In the genomic region with DNA sequence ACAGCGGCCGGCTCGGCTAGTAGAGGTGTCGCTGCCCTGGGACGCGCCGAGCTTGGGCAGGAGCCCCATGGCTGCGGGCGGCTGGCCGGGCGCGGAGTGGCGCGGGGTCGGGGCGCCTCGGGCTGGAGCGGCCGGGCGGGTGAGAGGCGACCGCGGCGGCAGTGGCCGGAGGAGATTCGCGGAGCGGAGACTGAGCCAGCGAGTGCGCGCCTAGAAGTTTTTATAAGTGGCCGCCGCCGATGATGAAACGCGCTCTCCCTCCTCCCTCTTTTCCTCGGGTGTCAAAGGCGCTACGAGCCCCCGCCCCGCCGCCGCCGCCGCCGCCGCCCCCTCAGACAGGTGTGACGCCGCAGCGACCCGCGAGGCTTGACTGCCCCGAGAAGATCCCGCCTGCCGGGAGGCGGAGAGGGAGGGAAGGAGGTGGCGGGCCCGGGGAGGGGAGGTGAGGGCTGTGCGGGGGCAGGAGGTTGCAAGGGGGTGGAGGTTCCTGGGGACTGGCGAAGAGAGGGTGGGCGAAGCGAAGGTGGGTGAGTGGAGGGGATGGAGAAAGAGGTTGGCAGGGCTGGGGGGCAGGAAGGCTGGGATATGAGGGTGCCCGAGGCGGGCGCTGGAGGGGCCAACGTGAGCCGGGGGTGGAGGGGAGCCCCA, we compare ENCODE assay signal across 8 cellular contexts. TPM values are rescaled to one million over a fixed set of nuclear protein-coding genes. Genes with fewer than 3 reads are reported as not detected.
DNase-seq lines count a peak whose midpoint lies in the region; ATAC-seq and TF ChIP-seq lines count a peak whose summit lies in the region.

A gene (minus strand): TSS at position 192 of the 648 bp plus-strand sequence. CDS start 123 bp downstream, at position 69.

- no peaks in the 10 kb centered on the region for H4K20me1 ChIP-seq in H9 (ENCODE audit: control insufficient read depth, insufficient read depth, insufficient read length)

- H2AFZ ChIP-seq in H9 (ENCODE audit: low read length) (no peak within 1 kb of the TSS), parathyroid adenoma (peak within 1 kb of the TSS; percentile 88)

- peak; percentile 17 for DNase-seq in ACHN
- DNase-seq in H9, result peak; percentile 66
- no peak for DNase-seq in activated CD8-positive, alpha-beta T cell treated with anti-CD3 and anti-CD28 coated beads, Interleukin-2, amount 10 ng/mL, durations not matched to agents 7 days and 5 days
- DNase-seq in heart right ventricle, result peak; percentile 29 to 32
- DNase-seq in NCI-H82 treated with DMSO at 0.1 percent for 48 hours (lab: John Stamatoyannopoulos, UW; ENCODE audit: unreplicated experiment), result no peak

- WGBS in H9 (ENCODE audit: extremely low coverage, insufficient read length, low lambda C conversion rate), result no CpG with 5 or more reads among the region's 67 CpGs
- 1 to 2% methylated on average over 49 to 65 of the region's 67 CpGs for WGBS in heart right ventricle, 2 donors

- H3K23ac ChIP-seq in H9 (ENCODE audit: insufficient read length, low read depth, low read length), result no peak within 1 kb of the TSS

- ATAC-seq in activated CD8-positive, alpha-beta T cell treated with anti-CD3 and anti-CD28 coated beads, Interleukin-2, amount 10 ng/mL, durations not matched to agents 7 days and 5 days, result peak; percentile 11
- ATAC-seq in heart right ventricle, result peak; percentile 47 to 68 (median 55)
- ATAC-seq in GM19328 (IDR thresholded peaks at IDR 0.05; ENCODE audit: unreplicated experiment), result no peak
- no peak for ATAC-seq in GM19023 (IDR thresholded peaks at IDR 0.05; ENCODE audit: unreplicated experiment)

- no peak within 1 kb of the TSS for H2AK5ac ChIP-seq in H9 (ENCODE audit: insufficient read length, low read length)

- no peak within 1 kb of the TSS for H2BK5ac ChIP-seq in H9 (ENCODE audit: insufficient read length, low read length)

- no peak within 1 kb of the TSS for H2BK120ac ChIP-seq in H9 (ENCODE audit: low read depth, low read length, poor library complexity, severe bottlenecking)

- intact Hi-C loops in heart right ventricle (cut with DNase I), result loop anchor here in 2 of 10 donors (10.0 kb wide), 2 partner anchors 85 to 95 kb away; no protein-coding TSS in a partner anchor

- no peak within 1 kb of the TSS for H4K91ac ChIP-seq in H9 (ENCODE audit: insufficient read length, low read depth, low read length)

- peaks cover 78% of the 10 kb centered on the region for H3K27me3 Mint-ChIP-seq in H9 (ENCODE audit: low read depth)
- peaks cover 47% of the 10 kb centered on the region for H3K27me3 Mint-ChIP-seq in activated CD8-positive, alpha-beta T cell treated with anti-CD3 and anti-CD28 coated beads, Interleukin-2, amount 10 ng/mL, durations not matched to agents 7 days and 5 days (ENCODE audit: low read depth)

- H3K56ac ChIP-seq in H9 (ENCODE audit: insufficient read length, low read depth, low read length), result no peak within 1 kb of the TSS

- in situ Hi-C loops in ACHN (cut with HindIII; ENCODE audit: low pct_ligation_motif_present, low pct_unique_long_range_greater_than_20kb, low sequenced_read_pairs), result no loop called here

- TF ChIP-seq CTCF in H9 (conservative IDR thresholded peaks at IDR 0.05) (no peak), heart right ventricle (IDR thresholded peaks at IDR 0.05) (no peak), parathyroid adenoma (IDR thresholded peaks at IDR 0.05) (no peak)

- H3K4me1 ChIP-seq in H9 (ENCODE audit: insufficient read depth, low read length) (no peaks in the 10 kb centered on the region), heart right ventricle (peaks cover 0 to 27% (median 6%) of the 10 kb centered on the region in 9 donors), parathyroid adenoma (no peaks in the 10 kb centered on the region)

- H3K9me3 Mint-ChIP-seq in H9, result peaks cover 0 to 2% of the 10 kb centered on the region in 2 experiments; a peak in 3 of 5 replicates
- no peaks in the 10 kb centered on the region for H3K9me3 Mint-ChIP-seq in activated CD8-positive, alpha-beta T cell treated with anti-CD3 and anti-CD28 coated beads, Interleukin-2, amount 10 ng/mL, durations not matched to agents 7 days and 5 days (ENCODE audit: insufficient read depth)

- no peak within 1 kb of the TSS for H3K4ac ChIP-seq in H9 (ENCODE audit: low read depth, low read length)

- H3K4me3 ChIP-seq in heart right ventricle (peak within 1 kb of the TSS; percentile 24 to 71 (median 60)), parathyroid adenoma (ENCODE audit: low read depth, low read length) (peak within 1 kb of the TSS; percentile 46)

- no peak within 1 kb of the TSS for H2BK20ac ChIP-seq in H9 (ENCODE audit: low read depth, low read length, poor library complexity, severe bottlenecking)

- no peak within 1 kb of the TSS for H4K5ac ChIP-seq in H9 (ENCODE audit: insufficient read length, low read depth, low read length)

- no peaks in the 10 kb centered on the region for H3K79me1 ChIP-seq in H9 (ENCODE audit: insufficient read depth, low read depth, low read length, poor library complexity, severe bottlenecking)

- H2BK15ac ChIP-seq in H9 (ENCODE audit: low read depth, low read length), result no peak within 1 kb of the TSS

- H3K9ac ChIP-seq in H9 (ENCODE audit: extremely low read depth, insufficient read length, low read length) (peak within 1 kb of the TSS; percentile 25), parathyroid adenoma (no peak within 1 kb of the TSS)

- H3K27me3 ChIP-seq in H9 (ENCODE audit: insufficient read depth, low read length) (peaks cover 27% of the 10 kb centered on the region), heart right ventricle (peaks cover 0 to 40% (median 16%) of the 10 kb centered on the region in 7 donors), parathyroid adenoma (ENCODE audit: control insufficient read depth, insufficient read depth, low read length) (no peaks in the 10 kb centered on the region)

- H3K4me1 Mint-ChIP-seq in H9, result peaks cover 14 to 15% of the 10 kb centered on the region in 2 experiments
- H3K4me1 Mint-ChIP-seq in activated CD8-positive, alpha-beta T cell treated with anti-CD3 and anti-CD28 coated beads, Interleukin-2, amount 10 ng/mL, durations not matched to agents 7 days and 5 days (ENCODE audit: low read depth), result peaks cover 6% of the 10 kb centered on the region

- peak within 1 kb of the TSS in 1 of 3 experiments; percentile 65; a peak in 1 of 7 replicates for H3K27ac Mint-ChIP-seq in H9
- H3K27ac Mint-ChIP-seq in activated CD8-positive, alpha-beta T cell treated with anti-CD3 and anti-CD28 coated beads, Interleukin-2, amount 10 ng/mL, durations not matched to agents 7 days and 5 days, result no peak within 1 kb of the TSS

- H3K27ac ChIP-seq in H9 (ENCODE audit: insufficient read length, low read depth, low read length) (no peak within 1 kb of the TSS), heart right ventricle (peak within 1 kb of the TSS in 5 of 10 donors; percentile 29 to 60 (median 31)), parathyroid adenoma (peak within 1 kb of the TSS; percentile 30)

- no peaks in the 10 kb centered on the region for H3K36me3 ChIP-seq in heart right ventricle
- H3K36me3 ChIP-seq in parathyroid adenoma (ENCODE audit: control insufficient read depth, insufficient read depth, low read length), result no peaks in the 10 kb centered on the region

- CTCF ChIA-PET in activated CD8-positive, alpha-beta T cell treated with anti-CD3 and anti-CD28 coated beads, Interleukin-2, amount 10 ng/mL, durations not matched to agents 7 days and 5 days (lab: Charles Lee), result no interaction called here

- no peak within 1 kb of the TSS for H4K8ac ChIP-seq in H9 (replicated peaks; ENCODE audit: insufficient read length, low read depth, low read length)

- H3K18ac ChIP-seq in H9 (ENCODE audit: insufficient read length, low read depth, low read length), result no peak within 1 kb of the TSS

- POLR2A ChIA-PET in activated CD8-positive, alpha-beta T cell treated with anti-CD3 and anti-CD28 coated beads, Interleukin-2, amount 10 ng/mL, durations not matched to agents 7 days and 5 days (lab: Charles Lee), result no interaction called here

- no peaks in the 10 kb centered on the region for H3K79me2 ChIP-seq in H9 (ENCODE audit: insufficient read depth, low read length)
- no peaks in the 10 kb centered on the region for H3K79me2 ChIP-seq in parathyroid adenoma

- peak within 1 kb of the TSS; percentile 73 to 94 for H3K4me3 Mint-ChIP-seq in H9
- H3K4me3 Mint-ChIP-seq in activated CD8-positive, alpha-beta T cell treated with anti-CD3 and anti-CD28 coated beads, Interleukin-2, amount 10 ng/mL, durations not matched to agents 7 days and 5 days, result peak within 1 kb of the TSS; percentile 51

- H3K4me2 ChIP-seq in H9 (ENCODE audit: insufficient read depth, insufficient read length, low read length) (peak within 1 kb of the TSS; percentile 96), parathyroid adenoma (ENCODE audit: low read length) (peak within 1 kb of the TSS; percentile 64)

- H3K14ac ChIP-seq in H9 (ENCODE audit: insufficient read depth, low read length), result no peak within 1 kb of the TSS

- no peak within 1 kb of the TSS for H2BK12ac ChIP-seq in H9 (ENCODE audit: insufficient read length, low read depth, low read length)

- peaks cover 12% of the 10 kb centered on the region for H3K23me2 ChIP-seq in H9 (ENCODE audit: insufficient read length, low read depth, low read length, poor library complexity, severe bottlenecking)

- H3T11ph ChIP-seq in H9 (ENCODE audit: low read length), result no peak within 1 kb of the TSS

- peaks cover 0 to 2% (median 0%) of the 10 kb centered on the region in 3 experiments; a peak in 1 of 7 replicates for H3K36me3 Mint-ChIP-seq in H9 (ENCODE audit: insufficient read depth in 1 of 3, low read depth in 3 of 3)
- H3K36me3 Mint-ChIP-seq in activated CD8-positive, alpha-beta T cell treated with anti-CD3 and anti-CD28 coated beads, Interleukin-2, amount 10 ng/mL, durations not matched to agents 7 days and 5 days (ENCODE audit: low read depth), result no peaks in the 10 kb centered on the region

- H3K9me3 ChIP-seq in H9 (ENCODE audit: control insufficient read depth, low read depth, low read length) (no peaks in the 10 kb centered on the region), heart right ventricle (no peaks in the 10 kb centered on the region), parathyroid adenoma (ENCODE audit: control insufficient read depth, low read length) (no peaks in the 10 kb centered on the region)

RNA-seq across cellular contexts. Expression of the gene that starts here (rescaled TPM):
- total RNA-seq in H9 (2021) (0.68 and 0.98 TPM in 2 replicates), heart right ventricle (10 to 100 TPM in 4 of 10 donors, 1 to 10 TPM in 6; 3.6 to 30.4 (median 8.4) TPM)
- not detected for total RNA-seq in activated CD8-positive, alpha-beta T cell treated with anti-CD3 and anti-CD28 coated beads, Interleukin-2, amount 10 ng/mL, durations not matched to agents 7 days and 5 days
- polyA plus RNA-seq in heart right ventricle, result 10 to 100 TPM; 13.4 to 14.2 TPM

Comparison
In these comparisons a context has a peak if more than half of its experiments do, and no peak if none do; other contexts are left out.
1. Peak in DNase-seq, H3K9ac ChIP-seq and H3K4me2 ChIP-seq in H9; RNA of the gene not detected or under 1 TPM.
2. Peak in ATAC-seq in activated CD8-positive, alpha-beta T cell treated with anti-CD3 and anti-CD28 coated beads, Interleukin-2, amount 10 ng/mL, durations not matched to agents 7 days and 5 days; RNA of the gene not detected or under 1 TPM.
3. DNase-seq: peak in ACHN (single experiment) and heart right ventricle (2 of 2); none in activated CD8-positive, alpha-beta T cell treated with anti-CD3 and anti-CD28 coated beads, Interleukin-2, amount 10 ng/mL, durations not matched to agents 7 days and 5 days (single experiment) and NCI-H82 treated with DMSO at 0.1 percent for 48 hours (single experiment).
4. ATAC-seq: peak in heart right ventricle (8 of 8); none in GM19328 (single experiment) and GM19023 (single experiment).